In the genomic region with DNA sequence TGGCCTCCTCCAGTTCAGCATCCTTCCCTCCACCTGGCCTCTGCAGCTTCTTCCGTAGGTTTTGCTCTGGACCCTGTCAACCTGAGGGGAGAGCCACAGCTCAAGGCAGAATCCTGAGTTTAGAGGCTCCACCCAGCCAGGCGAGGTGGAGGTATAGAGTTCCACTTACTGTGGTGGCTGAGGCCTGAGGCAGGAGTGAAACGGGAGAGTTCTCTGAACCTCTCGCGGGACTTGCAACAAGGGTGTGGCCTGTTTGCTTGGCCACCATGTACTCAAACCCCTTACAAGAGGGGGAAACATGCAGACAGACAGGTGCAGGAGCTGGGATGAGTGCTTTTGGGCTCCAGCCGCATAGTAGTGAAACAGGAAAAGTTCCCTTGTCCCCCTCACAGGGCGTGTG, we compare ENCODE assay signal across 17 cellular contexts.
DNase-seq lines count a peak whose midpoint lies in the region; ATAC-seq and TF ChIP-seq lines count a peak whose summit lies in the region.
"Had no signal": no experiment of that assay in that cellular context is flagged by ENCODE, and none has a peak within 500 bp of the region (broad histone marks: within the 10 kb centered on the region; RNA-seq: fewer than 3 reads in every experiment).

No MANE protein-coding gene starts in this region.

- TF ChIP-seq CTCF in CD8-positive, alpha-beta T cell (IDR thresholded peaks at IDR 0.05), result no peak

- POLR2A ChIA-PET in CD8-positive, alpha-beta T cell (lab: Charles Lee), result no interaction called here

- no peak overlapping the region for H3K27ac ChIP-seq in aorta (ENCODE audit: low read depth in 1 of 2, low read length in 2 of 2)
- no peak overlapping the region for H3K27ac ChIP-seq in CD8-positive, alpha-beta T cell (ENCODE audit: low read depth, low read length)

- H3K27ac Mint-ChIP-seq in CD8-positive, alpha-beta T cell, result no peak overlapping the region
- H3K27ac Mint-ChIP-seq: activated naive CD8-positive, alpha-beta T cell treated with anti-CD3 and anti-CD28 coated beads for 36 hours; T-cell had no signal

- 79 to 84% methylated on average over 7 of the region's 7 CpGs for WGBS in aorta, 2 donors

- no peak overlapping the region for H3K4me3 ChIP-seq in aorta (ENCODE audit: low read length in 2 of 2)
- no peak overlapping the region for H3K4me3 ChIP-seq in CD8-positive, alpha-beta T cell (ENCODE audit: low read depth, low read length)

- peaks cover 4% of the 10 kb centered on the region for H3K27me3 Mint-ChIP-seq in CD8-positive, alpha-beta T cell (ENCODE audit: low read depth)
- H3K27me3 Mint-ChIP-seq: activated naive CD8-positive, alpha-beta T cell treated with anti-CD3 and anti-CD28 coated beads for 36 hours had no signal

- H3K4me3 Mint-ChIP-seq in CD8-positive, alpha-beta T cell, result no peak overlapping the region
- H3K4me3 Mint-ChIP-seq: activated naive CD8-positive, alpha-beta T cell treated with anti-CD3 and anti-CD28 coated beads for 36 hours; T-cell had no signal

- H3K27me3 ChIP-seq in aorta (ENCODE audit: control insufficient read depth in 1 of 2, insufficient read depth in 2 of 2, low read length in 1 of 2), result no peaks in the 10 kb centered on the region
- H3K27me3 ChIP-seq in CD8-positive, alpha-beta T cell (ENCODE audit: insufficient read depth, low read length), result no peaks in the 10 kb centered on the region

- H3K9me3 Mint-ChIP-seq in CD8-positive, alpha-beta T cell, result no peaks in the 10 kb centered on the region
- H3K9me3 Mint-ChIP-seq: activated naive CD8-positive, alpha-beta T cell treated with anti-CD3 and anti-CD28 coated beads for 36 hours; T-cell had no signal

- H3K9me3 ChIP-seq in aorta (ENCODE audit: control insufficient read depth, low read length), result peaks cover 2% of the 10 kb centered on the region
- H3K9me3 ChIP-seq in CD8-positive, alpha-beta T cell (ENCODE audit: low read length), result no peaks in the 10 kb centered on the region

- H3K4me1 ChIP-seq in aorta (ENCODE audit: control insufficient read depth in 1 of 2, insufficient read depth in 2 of 2, low read length in 2 of 2), result no peaks in the 10 kb centered on the region
- H3K4me1 ChIP-seq in CD8-positive, alpha-beta T cell (ENCODE audit: insufficient read depth, low read length), result no peaks in the 10 kb centered on the region

- DNase-seq in NCI-H345 (lab: John Stamatoyannopoulos, UW) (peak; percentile 5), NCI-H345 treated with DMSO at 0.1 percent for 48 hours (lab: John Stamatoyannopoulos, UW; ENCODE audit: unreplicated experiment) (no peak), SK-N-DZ (ENCODE audit: low spot score) (peak; percentile 62), aorta (no peak), middle frontal gyrus (ENCODE audit: extremely low spot score, low spot score) (no peak)
- no peak for DNase-seq in CD8-positive, alpha-beta T cell
- DNase-seq: ACHN; activated naive CD8-positive, alpha-beta T cell treated with anti-CD3 and anti-CD28 coated beads for 36 hours; activated T-cell treated with anti-CD3 and anti-CD28 coated beads for 4 hours; central memory CD4-positive, alpha-beta T cell; mesendoderm; NCI-H2227 treated with DMSO at 0.1 percent for 48 hours; occipital lobe; T-cell had no signal

- H3K36me3 ChIP-seq in aorta (ENCODE audit: control insufficient read depth in 1 of 2, insufficient read depth in 2 of 2, low read length in 1 of 2), result no peaks in the 10 kb centered on the region
- H3K36me3 ChIP-seq in CD8-positive, alpha-beta T cell (ENCODE audit: insufficient read depth, low read length), result no peaks in the 10 kb centered on the region

- CTCF ChIA-PET in CD8-positive, alpha-beta T cell (lab: Charles Lee), result no interaction called here

- H3K4me1 Mint-ChIP-seq in CD8-positive, alpha-beta T cell (ENCODE audit: low read depth), result no peaks in the 10 kb centered on the region
- H3K4me1 Mint-ChIP-seq: activated naive CD8-positive, alpha-beta T cell treated with anti-CD3 and anti-CD28 coated beads for 36 hours; T-cell had no signal

- ATAC-seq in HG03342 (IDR thresholded peaks at IDR 0.05; ENCODE audit: unreplicated experiment), result peak; percentile 58
- peak; percentile 27 for ATAC-seq in aorta (ENCODE audit: low FRiP score)
- no peak for ATAC-seq in CD8-positive, alpha-beta T cell
- ATAC-seq in HG02938 (IDR thresholded peaks at IDR 0.05; ENCODE audit: unreplicated experiment), result no peak
- ATAC-seq: Panc1, T-cell had no signal

- H3K36me3 Mint-ChIP-seq in CD8-positive, alpha-beta T cell, result no peaks in the 10 kb centered on the region
- H3K36me3 Mint-ChIP-seq: activated naive CD8-positive, alpha-beta T cell treated with anti-CD3 and anti-CD28 coated beads for 36 hours; T-cell had no signal

- intact Hi-C loops in aorta (cut with DNase I), result no loop called here
- intact Hi-C loops in CD8-positive, alpha-beta T cell (cut with DNase I, micrococcal nuclease), result no loop called here

Comparison
In these comparisons a context has a peak if more than half of its experiments do, and no peak if none do; other contexts are left out.
1. DNase-seq: peak in NCI-H345 (single experiment) and SK-N-DZ (single experiment); none in NCI-H345 treated with DMSO at 0.1 percent for 48 hours (single experiment), aorta (0 of 2), CD8-positive, alpha-beta T cell (0 of 7) and middle frontal gyrus (single experiment).
2. ATAC-seq: peak in HG03342 (single experiment) and aorta (single experiment); none in CD8-positive, alpha-beta T cell (single experiment) and HG02938 (single experiment).